In the genomic region with DNA sequence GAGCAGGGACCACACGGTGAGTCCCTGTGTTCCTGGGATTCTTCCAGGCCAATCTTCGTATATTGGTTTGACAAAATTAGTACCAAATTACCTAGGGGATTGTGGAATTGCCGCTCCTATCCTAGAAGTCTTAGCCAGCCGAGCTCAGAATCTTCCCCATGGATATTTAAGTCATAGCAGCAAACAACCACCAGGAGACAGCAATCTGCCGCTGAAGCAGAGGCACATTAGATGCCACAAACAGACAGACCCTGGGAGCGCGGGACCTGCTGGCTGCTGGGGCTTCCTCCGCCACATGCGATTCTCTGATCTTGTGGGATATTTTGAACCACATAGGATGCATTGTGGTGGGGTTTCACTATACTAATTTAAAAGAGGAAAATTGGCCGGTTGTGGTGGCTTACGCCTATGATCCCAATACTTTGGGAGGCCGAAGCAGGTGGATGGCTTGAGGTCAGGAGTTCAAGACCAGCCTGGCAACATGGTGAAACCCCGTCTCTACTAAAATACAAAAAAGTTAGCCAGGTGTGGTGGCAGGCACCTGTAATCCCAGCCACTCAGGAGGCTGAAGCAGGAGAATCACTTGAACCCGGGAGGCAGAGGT, we compare ENCODE assay signal across 8 cellular contexts. TPM values are rescaled to one million over a fixed set of nuclear protein-coding genes. Genes with fewer than 3 reads are reported as not detected.
DNase-seq lines count a peak whose midpoint lies in the region; ATAC-seq, FAIRE-seq and TF ChIP-seq lines count a peak whose summit lies in the region.

No MANE protein-coding gene starts in this region.

- H3K27ac ChIP-seq in A549 (no peak overlapping the region), RWPE1 (no peak overlapping the region), foreskin keratinocyte (no peak overlapping the region)

- peak overlapping the region; percentile 18; the same call in 1 of the 3 replicates for H3K4me2 ChIP-seq in A549

- 0 out of 3 replicates have a peak, but pooled peaks cover 3% of the 10 kb centered on the region for H3K9me3 ChIP-seq in A549

- WGBS in A549 (ENCODE audit: missing lambda C conversion rate): 21% methylated on average over 14 of the region's 14 CpGs

- peaks cover 7% of the 10 kb centered on the region for H3K27me3 ChIP-seq in foreskin keratinocyte

- H3K4me1 ChIP-seq in A549 (no peaks in the 10 kb centered on the region), foreskin keratinocyte (no peaks in the 10 kb centered on the region)

- H3K4me3 ChIP-seq in A549: no peak overlapping the region

- no peak for TF ChIP-seq POLR2A in A549 (IDR thresholded peaks at IDR 0.05; ENCODE audit: low read length)

- TF ChIP-seq EP300 in A549 (IDR thresholded peaks at IDR 0.05): no peak

- FAIRE-seq in A549 (lab: Jason Lieb, UNC): no peak

- TF ChIP-seq CTCF in A549 (IDR thresholded peaks at IDR 0.05) (peak; percentile 40; the same call in 2 of the 3 replicates), GM10266 (IDR thresholded peaks at IDR 0.05; ENCODE audit: control insufficient read depth, insufficient read depth, low read depth, missing control alignments) (peak; percentile 10), RWPE1 (conservative IDR thresholded peaks at IDR 0.05; ENCODE audit: low read depth) (peak; percentile 52), foreskin keratinocyte (conservative IDR thresholded peaks at IDR 0.05) (peak; percentile 61)

- peak; percentile 56 to 65 for DNase-seq in A549 (ENCODE audit: low read depth in 1 of 2, low spot score in 1 of 2)
- DNase-seq in GM10266 (ENCODE audit: extremely low spot score): no peak
- DNase-seq in RWPE1 (ENCODE audit: low spot score): no peak
- no peak for DNase-seq in foreskin keratinocyte
- DNase-seq in NCI-H1694 treated with DMSO at 0.1 percent for 48 hours (lab: John Stamatoyannopoulos, UW): no peak
- DNase-seq in SHP77 treated with DMSO at 0.1 percent for 48 hours (lab: John Stamatoyannopoulos, UW): no peak
- DNase-seq in NK-92 (lab: John Stamatoyannopoulos, UW; ENCODE audit: unreplicated experiment): no peak
- no peak for DNase-seq in GM19240 (ENCODE audit: insufficient read length, low spot score)

- TF ChIP-seq RAD21 in A549 (conservative IDR thresholded peaks at IDR 0.05 in 1 of 2, IDR thresholded peaks at IDR 0.05 in 1 of 2): peak; percentile 50 to 53; a peak in 3 of 5 replicates

- CTCF ChIA-PET in A549 (lab: Yijun Ruan, JAX) (interaction anchor here (0.5 to 2.6 kb wide), 14 partner anchors 9 to 291 kb away, joined by 3 to 17 read pairs (median 4); no protein-coding TSS in a partner anchor), RWPE1 (lab: Yijun Ruan, JAX) (interaction anchor here (0.5 to 1.4 kb wide), 6 partner anchors 8 to 68 kb away, joined by 3 to 6 read pairs (median 4); no protein-coding TSS in a partner anchor)

- POLR2A ChIA-PET in A549 (lab: Yijun Ruan, JAX) (no interaction called here), RWPE1 (lab: Yijun Ruan, JAX; ENCODE audit: low non-redundant PET) (no interaction called here)

- ATAC-seq in A549: peak; percentile 90 to 93; a peak in 5 of 6 replicates
- ATAC-seq in foreskin keratinocyte: peak; percentile 29

TF ChIP-seq in A549, 52 proteins besides CTCF, POLR2A, EP300 and RAD21:
- TF ChIP-seq TP53 (CRISPR knock-in tag; IDR thresholded peaks at IDR 0.05) (no peak), SMC3 (IDR thresholded peaks at IDR 0.05) (peak; percentile 36; the same call in 2 of the 3 replicates)

RNA-seq across cellular contexts. Expression of a gene that starts 31.7 kb away (rescaled TPM):
- polyA plus RNA-seq in A549 (2011; rRNA removed): 9.9 and 11.7 TPM in 2 replicates
- polyA plus RNA-seq in A549 (2012; cell fraction: cytosol; rRNA removed): 1.8 and 2.2 TPM in 2 replicates
- 2.6 and 3.6 TPM in 2 replicates for polyA plus RNA-seq in A549 (2012; cell fraction: nucleus; rRNA removed)
- 6.1 to 9.7 TPM (median 7.7 TPM) in 3 replicates for polyA plus RNA-seq in A549 (2017; fragmentation: RNase III; extraction: RNeasy Plus Mini Kit Qiagen cat#74134 plus additional on column Dnase treatment)
- 7.1 and 8.6 TPM in 2 replicates for polyA minus RNA-seq in A549 (2011; rRNA and poly(A)+ RNA removed)
- total RNA-seq in foreskin keratinocyte: 7.9 and 10.5 TPM in 2 replicates
- 1.6 and 3.0 TPM in 2 replicates for polyA plus RNA-seq in foreskin keratinocyte

Comparison
In these comparisons a context has a peak if more than half of its experiments do, and no peak if none do; other contexts are left out.
1. DNase-seq: peak in A549 (2 of 2); none in GM10266 (single experiment), RWPE1 (single experiment), foreskin keratinocyte (0 of 2), NCI-H1694 treated with DMSO at 0.1 percent for 48 hours (single experiment), SHP77 treated with DMSO at 0.1 percent for 48 hours (single experiment), NK-92 (single experiment) and GM19240 (single experiment).
2. CTCF ChIP-seq: peak in every context shown above with its lines; median percentile 61 in foreskin keratinocyte; 52 in RWPE1; 40 in A549; 10 in GM10266.